Comparison of ENCODE assay signal across 1 cellular context in genomic region chr4:103198111-103198765, GRCh38.
A peak's percentile ranks its signal among the peaks of the same experiment; 100 is the strongest.
TF ChIP-seq lines count a peak whose summit lies in the region.

CENPE (minus strand) TSS chr4:103198343; CDS start chr4:103198319, 24 bp downstream.

TF ChIP-seq in H1, 55 proteins besides CTCF, POLR2A, EP300 and RAD21 (continued from another document):
- TF ChIP-seq CBX8 (IDR thresholded peaks at IDR 0.05; ENCODE audit: borderline replicate concordance, low read depth, low read length) (no peak), BACH1 (IDR thresholded peaks at IDR 0.05; ENCODE audit: low read length) (no peak), HDAC2 (IDR thresholded peaks at IDR 0.05; ENCODE audit: borderline replicate concordance in 1 of 2, low read depth in 2 of 2, low read length in 2 of 2) (peak in 1 of 2 experiments; percentile 80; a peak in 2 of 4 replicates), RXRA (IDR thresholded peaks at IDR 0.05; ENCODE audit: insufficient read depth, low read depth, low read length) (no peak), RFX5 (IDR thresholded peaks at IDR 0.05; ENCODE audit: borderline replicate concordance, low read depth, low read length) (no peak), CHD7 (IDR thresholded peaks at IDR 0.05; ENCODE audit: insufficient replicate concordance, low read length) (no peak), ZNF274 (IDR thresholded peaks at IDR 0.05; ENCODE audit: borderline replicate concordance, extremely low read depth, low read length) (no peak), SUZ12 (IDR thresholded peaks at IDR 0.05; ENCODE audit: low read length) (no peak), RNF2 (IDR thresholded peaks at IDR 0.05; ENCODE audit: borderline replicate concordance, low read depth, low read length, missing control alignments, poor library complexity, severe bottlenecking) (no peak), ATF3 (IDR thresholded peaks at IDR 0.05; ENCODE audit: insufficient read depth, low read depth, low read length) (no peak), NRF1 (IDR thresholded peaks at IDR 0.05; ENCODE audit: low read depth, low read length) (no peak), CBX5 (IDR thresholded peaks at IDR 0.05; ENCODE audit: low read depth, low read length) (no peak), CHD2 (IDR thresholded peaks at IDR 0.05; ENCODE audit: low read length) (0 out of 2 replicates have a peak, but pooled peaks have one; percentile 28), SAP30 (IDR thresholded peaks at IDR 0.05; ENCODE audit: insufficient read depth, insufficient replicate concordance, low read length) (no peak), CTBP2 (IDR thresholded peaks at IDR 0.05; ENCODE audit: borderline replicate concordance, insufficient read depth, insufficient read length, low read length) (no peak), YY1 (IDR thresholded peaks at IDR 0.05; ENCODE audit: low read depth, low read length) (no peak), BRCA1 (IDR thresholded peaks at IDR 0.05; ENCODE audit: low read depth, low read length) (peak; percentile 24; the same call in 1 of the 2 replicates), ATF2 (IDR thresholded peaks at IDR 0.05; ENCODE audit: low read length) (peak; percentile 56; the same call in 1 of the 2 replicates), TAF7 (optimal IDR thresholded peaks at IDR 0.05; ENCODE audit: borderline replicate concordance, low read depth, low read length) (peak; percentile 77), TEAD4 (IDR thresholded peaks at IDR 0.05; ENCODE audit: low read depth, low read length) (no peak; the same call in 1 of the 2 replicates), SIRT6 (IDR thresholded peaks at IDR 0.05; ENCODE audit: low read length) (no peak), BCL11A (IDR thresholded peaks at IDR 0.05; ENCODE audit: low read depth in 2 of 2, low read length in 2 of 2) (no peak), KDM4A (IDR thresholded peaks at IDR 0.05; ENCODE audit: low read depth, low read length, severe bottlenecking) (peak; percentile 92), SP4 (IDR thresholded peaks at IDR 0.05; ENCODE audit: low read length) (0 out of 2 replicates have a peak, but pooled peaks have one; percentile 37), KDM1A (IDR thresholded peaks at IDR 0.05; ENCODE audit: borderline replicate concordance, low read length) (no peak), KDM5A (IDR thresholded peaks at IDR 0.05; ENCODE audit: low read length) (0 out of 2 replicates have a peak, but pooled peaks have one; percentile 37), TBP (IDR thresholded peaks at IDR 0.05; ENCODE audit: low read depth, low read length) (peak; percentile 87), E2F6 (IDR thresholded peaks at IDR 0.05) (no peak), SRF (IDR thresholded peaks at IDR 0.05; ENCODE audit: low read depth, low read length) (peak; percentile 20; the same call in 1 of the 2 replicates), JUND (IDR thresholded peaks at IDR 0.05; ENCODE audit: low read length) (peak; percentile 97), CREB1 (IDR thresholded peaks at IDR 0.05) (peak; percentile 96), GTF2F1 (IDR thresholded peaks at IDR 0.05; ENCODE audit: borderline replicate concordance, low read depth, low read length) (no peak), CEBPB (IDR thresholded peaks at IDR 0.05; ENCODE audit: low read depth, low read length) (no peak), SIX5 (IDR thresholded peaks at IDR 0.05; ENCODE audit: low read depth, low read length) (peak; percentile 37; the same call in 1 of the 2 replicates), SIN3A (conservative IDR thresholded peaks at IDR 0.05 in 1 of 2, IDR thresholded peaks at IDR 0.05 in 1 of 2; ENCODE audit: low read depth in 1 of 2, low read length in 2 of 2) (0 out of 4 replicates have a peak, but pooled peaks of 1 of the 2 experiments have one; percentile 12), GABPA (IDR thresholded peaks at IDR 0.05; ENCODE audit: borderline replicate concordance, insufficient read depth, low read length) (no peak), POLR2AphosphoS5 (IDR thresholded peaks at IDR 0.05; ENCODE audit: low read depth, low read length) (peak; percentile 77), MAFK (IDR thresholded peaks at IDR 0.05; ENCODE audit: low read depth, low read length) (no peak), CHD1 (IDR thresholded peaks at IDR 0.05; ENCODE audit: low read depth, low read length) (peak; percentile 97), FOSL1 (IDR thresholded peaks at IDR 0.05; ENCODE audit: insufficient read depth, low read depth, low read length) (no peak), SP1 (IDR thresholded peaks at IDR 0.05; ENCODE audit: low read depth, low read length) (peak; percentile 77), JUN (IDR thresholded peaks at IDR 0.05; ENCODE audit: low read depth, low read length) (no peak), HDAC6 (IDR thresholded peaks at IDR 0.05; ENCODE audit: low read depth, low read length) (no peak), ASH2L (IDR thresholded peaks at IDR 0.05; ENCODE audit: low read length) (peak; percentile 77), SP2 (IDR thresholded peaks at IDR 0.05; ENCODE audit: low read length) (no peak), POU5F1 (IDR thresholded peaks at IDR 0.05; ENCODE audit: low read depth, low read length) (no peak), EZH2 (IDR thresholded peaks at IDR 0.05; ENCODE audit: low read depth, low read length, severe bottlenecking) (no peak), EGR1 (IDR thresholded peaks at IDR 0.05; ENCODE audit: borderline replicate concordance, low read depth, low read length) (0 out of 2 replicates have a peak, but pooled peaks have one; percentile 25), RBBP5 (IDR thresholded peaks at IDR 0.05; ENCODE audit: borderline replicate concordance, low read depth, low read length) (peak; percentile 66; the same call in 1 of the 2 replicates), TAF1 (IDR thresholded peaks at IDR 0.05; ENCODE audit: low read depth, low read length) (peak; percentile 90), PHF8 (conservative IDR thresholded peaks at IDR 0.05; ENCODE audit: low read depth, low read length) (peak; percentile 78), NANOG (IDR thresholded peaks at IDR 0.05; ENCODE audit: insufficient read depth, low read depth, low read length, poor library complexity, severe bottlenecking) (no peak)
- TF ChIP-seq, protein P1, sequence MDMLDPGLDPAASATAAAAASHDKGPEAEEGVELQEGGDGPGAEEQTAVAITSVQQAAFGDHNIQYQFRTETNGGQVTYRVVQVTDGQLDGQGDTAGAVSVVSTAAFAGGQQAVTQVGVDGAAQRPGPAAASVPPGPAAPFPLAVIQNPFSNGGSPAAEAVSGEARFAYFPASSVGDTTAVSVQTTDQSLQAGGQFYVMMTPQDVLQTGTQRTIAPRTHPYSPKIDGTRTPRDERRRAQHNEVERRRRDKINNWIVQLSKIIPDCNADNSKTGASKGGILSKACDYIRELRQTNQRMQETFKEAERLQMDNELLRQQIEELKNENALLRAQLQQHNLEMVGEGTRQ (IDR thresholded peaks at IDR 0.05; ENCODE audit: low read length), result no peak
- TF ChIP-seq, protein P2, sequence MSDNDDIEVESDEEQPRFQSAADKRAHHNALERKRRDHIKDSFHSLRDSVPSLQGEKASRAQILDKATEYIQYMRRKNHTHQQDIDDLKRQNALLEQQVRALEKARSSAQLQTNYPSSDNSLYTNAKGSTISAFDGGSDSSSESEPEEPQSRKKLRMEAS (IDR thresholded peaks at IDR 0.05), result peak; percentile 85
